ENCODE assay signal across 37 cellular contexts in genomic region chr7:71984348-71984747, GRCh38.
"Had no signal": no experiment of that assay in that cellular context is flagged by ENCODE, and none has a peak within 500 bp of the region (broad histone marks: within the 10 kb centered on the region; RNA-seq: fewer than 3 reads in every experiment).

No MANE protein-coding gene starts in this region.

- H3K4me3 Mint-ChIP-seq: activated naive CD4-positive, alpha-beta T cell treated with anti-CD3 and anti-CD28 coated beads for 36 hours; activated naive CD4-positive, alpha-beta T cell treated with anti-CD3 and anti-CD28 coated beads, Interleukin-2, amount 10 ng/mL, durations not matched to agents 7 days and 5 days; activated naive CD4-positive, alpha-beta T cell treated with anti-CD3 and anti-CD28 coated beads, Interleukin-2, amount 50 U/mL, for 24 hours; activated naive CD8-positive, alpha-beta T cell; activated naive CD8-positive, alpha-beta T cell treated with anti-CD3 and anti-CD28 coated beads for 36 hours; activated naive CD8-positive, alpha-beta T cell treated with anti-CD3 and anti-CD28 coated beads, Interleukin-2, amount 10 ng/mL, durations not matched to agents 7 days and 5 days; activated naive CD8-positive, alpha-beta T cell treated with anti-CD3 and anti-CD28 coated beads, Interleukin-2, amount 50 U/mL, for 24 hours; activated T-cell treated with anti-CD3 and anti-CD28 coated beads, Interleukin-2, amount 50 U/mL, for 24 hours; activated T-cell treated with anti-CD3 and anti-CD28 coated beads, Interleukin-2, amount 50 U/mL, for 4 hours; activated T-cell treated with anti-CD3 and anti-CD28 coated beads, Interleukin-2, amount 50 U/mL, for 72 hours; activated T-helper 1 cell treated with anti-CD3 and anti-CD28 coated beads, Interleukin-12 subunit alpha, Interleukin-12 subunit beta, Interleukin-2, Interleukin-4 antibody, amounts not matched to agents 30 ng/mL and 10 ng/mL and 1 ng/mL, durations not matched to agents 14 hours and 24 hours and 36 hours; activated T-helper 17 cell treated with anti-CD3 and anti-CD28 coated beads, Interleukin-2, amount 50 U/mL, for 72 hours; brain; central memory CD8-positive, alpha-beta T cell had no signal

- H3K36me3 Mint-ChIP-seq: activated naive CD4-positive, alpha-beta T cell treated with anti-CD3 and anti-CD28 coated beads, Interleukin-2, amount 10 ng/mL, durations not matched to agents 7 days and 5 days; activated naive CD4-positive, alpha-beta T cell treated with anti-CD3 and anti-CD28 coated beads, Interleukin-2, amount 50 U/mL, for 24 hours; activated naive CD8-positive, alpha-beta T cell; activated naive CD8-positive, alpha-beta T cell treated with anti-CD3 and anti-CD28 coated beads for 36 hours; activated naive CD8-positive, alpha-beta T cell treated with anti-CD3 and anti-CD28 coated beads, Interleukin-2, amount 10 ng/mL, durations not matched to agents 7 days and 5 days; brain had no signal

- H3K27me3 ChIP-seq: adrenal gland, ascending aorta, body of pancreas, brain microvascular endothelial cell, breast epithelium, cardiac muscle cell had no signal

- H3K9me3 ChIP-seq: adrenal gland, ascending aorta, body of pancreas, breast epithelium had no signal

- H3K36me3 ChIP-seq: adrenal gland, ascending aorta, brain microvascular endothelial cell, breast epithelium, cardiac muscle cell had no signal

- H3K4me1 Mint-ChIP-seq: activated naive CD4-positive, alpha-beta T cell treated with anti-CD3 and anti-CD28 coated beads, Interleukin-2, amount 10 ng/mL, durations not matched to agents 7 days and 5 days; activated naive CD4-positive, alpha-beta T cell treated with anti-CD3 and anti-CD28 coated beads, Interleukin-2, amount 50 U/mL, for 24 hours; activated naive CD8-positive, alpha-beta T cell treated with anti-CD3 and anti-CD28 coated beads for 36 hours; activated naive CD8-positive, alpha-beta T cell treated with anti-CD3 and anti-CD28 coated beads, Interleukin-2, amount 10 ng/mL, durations not matched to agents 7 days and 5 days; activated naive CD8-positive, alpha-beta T cell treated with anti-CD3 and anti-CD28 coated beads, Interleukin-2, amount 50 U/mL, for 24 hours; activated T-helper 17 cell treated with anti-CD3 and anti-CD28 coated beads, Interleukin-2, amount 50 U/mL, for 72 hours; central memory CD8-positive, alpha-beta T cell had no signal

- H3K4me1 ChIP-seq: adrenal gland, ascending aorta, body of pancreas, breast epithelium had no signal

- DNase-seq: activated effector memory CD4-positive, alpha-beta T cell treated with anti-CD3 and anti-CD28 coated beads, Interleukin-2, amount 50 U/mL, for 16 hours; activated effector memory CD4-positive, alpha-beta T cell treated with Interleukin-2 at 50 U/mL for 16 hours; activated gamma-delta T cell; activated gamma-delta T cell treated with Interleukin-2 at 50 U/mL for 16 hours; activated naive CD4-positive, alpha-beta T cell; activated naive CD4-positive, alpha-beta T cell treated with anti-CD3 and anti-CD28 coated beads for 36 hours; activated naive CD4-positive, alpha-beta T cell treated with anti-CD3 and anti-CD28 coated beads, Interleukin-2, amount 10 ng/mL, durations not matched to agents 7 days and 5 days; activated naive CD4-positive, alpha-beta T cell treated with anti-CD3 and anti-CD28 coated beads, Interleukin-2, amount 50 U/mL, for 16 hours; activated naive CD4-positive, alpha-beta T cell treated with Interleukin-2 at 50 U/mL for 16 hours; activated naive CD8-positive, alpha-beta T cell treated with anti-CD3 and anti-CD28 coated beads for 36 hours; activated naive CD8-positive, alpha-beta T cell treated with anti-CD3 and anti-CD28 coated beads, Interleukin-2, amount 10 ng/mL, durations not matched to agents 7 days and 5 days; activated naive CD8-positive, alpha-beta T cell treated with anti-CD3 and anti-CD28 coated beads, Interleukin-2, amount 50 U/mL, for 24 hours; activated T-cell treated with anti-CD3 and anti-CD28 coated beads, Interleukin-2, amount 50 U/mL, for 1 hour; activated T-cell treated with anti-CD3 and anti-CD28 coated beads, Interleukin-2, amount 50 U/mL, for 24 hours; activated T-cell treated with anti-CD3 and anti-CD28 coated beads, Interleukin-2, amount 50 U/mL, for 4 hours; activated T-cell treated with anti-CD3 and anti-CD28 coated beads, Interleukin-2, amount 50 U/mL, for 48 hours; adrenal gland; amniotic stem cell; amygdala; anterior cingulate cortex; aorta; body of pancreas; brain microvascular endothelial cell; central memory CD4-positive, alpha-beta T cell; cerebellar nuclear complex had no signal

- H3K27ac ChIP-seq: adrenal gland, ascending aorta, body of pancreas, brain microvascular endothelial cell, breast epithelium, cardiac muscle cell had no signal

- H3K9me3 Mint-ChIP-seq: activated naive CD4-positive, alpha-beta T cell treated with anti-CD3 and anti-CD28 coated beads, Interleukin-2, amount 50 U/mL, for 24 hours; activated naive CD8-positive, alpha-beta T cell treated with anti-CD3 and anti-CD28 coated beads for 36 hours; activated naive CD8-positive, alpha-beta T cell treated with anti-CD3 and anti-CD28 coated beads, Interleukin-2, amount 10 ng/mL, durations not matched to agents 7 days and 5 days; activated naive CD8-positive, alpha-beta T cell treated with anti-CD3 and anti-CD28 coated beads, Interleukin-2, amount 50 U/mL, for 24 hours had no signal

- ATAC-seq: activated naive CD4-positive, alpha-beta T cell treated with anti-CD3 and anti-CD28 coated beads, Interleukin-2, amount 50 U/mL, for 72 hours; activated naive CD8-positive, alpha-beta T cell treated with anti-CD3 and anti-CD28 coated beads, Interleukin-2, amount 50 U/mL, for 24 hours; activated T-cell treated with anti-CD3 and anti-CD28 coated beads, Interleukin-2, amount 50 U/mL, for 4 hours; activated T-helper 17 cell treated with anti-CD3 and anti-CD28 coated beads, Interleukin-2, amount 50 U/mL, for 72 hours; body of pancreas had no signal

- H3K27ac Mint-ChIP-seq: activated naive CD4-positive, alpha-beta T cell treated with anti-CD3 and anti-CD28 coated beads for 36 hours; activated naive CD4-positive, alpha-beta T cell treated with anti-CD3 and anti-CD28 coated beads, Interleukin-2, amount 10 ng/mL, durations not matched to agents 7 days and 5 days; activated naive CD4-positive, alpha-beta T cell treated with anti-CD3 and anti-CD28 coated beads, Interleukin-2, amount 50 U/mL, for 24 hours; activated naive CD4-positive, alpha-beta T cell treated with anti-CD3 and anti-CD28 coated beads, Interleukin-2, amount 50 U/mL, for 72 hours; activated naive CD8-positive, alpha-beta T cell; activated naive CD8-positive, alpha-beta T cell treated with anti-CD3 and anti-CD28 coated beads for 36 hours; activated naive CD8-positive, alpha-beta T cell treated with anti-CD3 and anti-CD28 coated beads, Interleukin-2, amount 10 ng/mL, durations not matched to agents 7 days and 5 days; activated naive CD8-positive, alpha-beta T cell treated with anti-CD3 and anti-CD28 coated beads, Interleukin-2, amount 50 U/mL, for 24 hours; activated T-cell treated with anti-CD3 and anti-CD28 coated beads, Interleukin-2, amount 50 U/mL, for 24 hours; activated T-cell treated with anti-CD3 and anti-CD28 coated beads, Interleukin-2, amount 50 U/mL, for 72 hours; activated T-helper 1 cell treated with anti-CD3 and anti-CD28 coated beads, Interleukin-12 subunit alpha, Interleukin-12 subunit beta, Interleukin-2, Interleukin-4 antibody, amounts not matched to agents 30 ng/mL and 10 ng/mL and 1 ng/mL, durations not matched to agents 14 hours and 24 hours and 36 hours; activated T-helper 17 cell treated with anti-CD3 and anti-CD28 coated beads, Interleukin-2, amount 50 U/mL, for 72 hours; activated T-helper 2 cell treated with anti-CD3 and anti-CD28 coated beads, Interferon-gamma antibody, Interleukin-2, Interleukin-4, amounts not matched to agents 10 μg/mL and 5 μg/mL and 100 μg/mL, durations not matched to agents 14 hours and 24 hours and 36 hours; brain had no signal

- H3K27me3 Mint-ChIP-seq: activated naive CD4-positive, alpha-beta T cell treated with anti-CD3 and anti-CD28 coated beads, Interleukin-2, amount 10 ng/mL, durations not matched to agents 7 days and 5 days; activated naive CD8-positive, alpha-beta T cell; activated naive CD8-positive, alpha-beta T cell treated with anti-CD3 and anti-CD28 coated beads for 36 hours; activated naive CD8-positive, alpha-beta T cell treated with anti-CD3 and anti-CD28 coated beads, Interleukin-2, amount 10 ng/mL, durations not matched to agents 7 days and 5 days; activated naive CD8-positive, alpha-beta T cell treated with anti-CD3 and anti-CD28 coated beads, Interleukin-2, amount 50 U/mL, for 24 hours; brain; central memory CD8-positive, alpha-beta T cell had no signal

- H3K4me3 ChIP-seq: adrenal gland, ascending aorta, body of pancreas, breast epithelium, cardiac muscle cell had no signal
